2 cellular contexts compared by ENCODE assay signal in genomic region chr12:4540170-4540569, GRCh38.
TF ChIP-seq lines count a peak whose summit lies in the region.

No MANE protein-coding gene starts in this region.

TF ChIP-seq in SK-N-SH, 30 proteins besides CTCF, POLR2A, EP300 and RAD21 (continued from another document):
- TF ChIP-seq, protein P1, sequence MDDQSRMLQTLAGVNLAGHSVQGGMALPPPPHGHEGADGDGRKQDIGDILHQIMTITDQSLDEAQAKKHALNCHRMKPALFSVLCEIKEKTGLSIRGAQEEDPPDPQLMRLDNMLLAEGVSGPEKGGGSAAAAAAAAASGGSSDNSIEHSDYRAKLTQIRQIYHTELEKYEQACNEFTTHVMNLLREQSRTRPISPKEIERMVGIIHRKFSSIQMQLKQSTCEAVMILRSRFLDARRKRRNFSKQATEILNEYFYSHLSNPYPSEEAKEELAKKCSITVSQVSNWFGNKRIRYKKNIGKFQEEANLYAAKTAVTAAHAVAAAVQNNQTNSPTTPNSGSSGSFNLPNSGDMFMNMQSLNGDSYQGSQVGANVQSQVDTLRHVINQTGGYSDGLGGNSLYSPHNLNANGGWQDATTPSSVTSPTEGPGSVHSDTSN (IDR thresholded peaks at IDR 0.05) = no peak
- TF ChIP-seq TCF12 (IDR thresholded peaks at IDR 0.05) = no peak
- TF ChIP-seq RCOR1 (IDR thresholded peaks at IDR 0.05; ENCODE audit: low read length) = no peak
- TF ChIP-seq, protein P2, sequence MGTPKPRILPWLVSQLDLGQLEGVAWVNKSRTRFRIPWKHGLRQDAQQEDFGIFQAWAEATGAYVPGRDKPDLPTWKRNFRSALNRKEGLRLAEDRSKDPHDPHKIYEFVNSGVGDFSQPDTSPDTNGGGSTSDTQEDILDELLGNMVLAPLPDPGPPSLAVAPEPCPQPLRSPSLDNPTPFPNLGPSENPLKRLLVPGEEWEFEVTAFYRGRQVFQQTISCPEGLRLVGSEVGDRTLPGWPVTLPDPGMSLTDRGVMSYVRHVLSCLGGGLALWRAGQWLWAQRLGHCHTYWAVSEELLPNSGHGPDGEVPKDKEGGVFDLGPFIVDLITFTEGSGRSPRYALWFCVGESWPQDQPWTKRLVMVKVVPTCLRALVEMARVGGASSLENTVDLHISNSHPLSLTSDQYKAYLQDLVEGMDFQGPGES (IDR thresholded peaks at IDR 0.05; ENCODE audit: low read depth, low read length) = no peak
- TF ChIP-seq, protein P3, sequence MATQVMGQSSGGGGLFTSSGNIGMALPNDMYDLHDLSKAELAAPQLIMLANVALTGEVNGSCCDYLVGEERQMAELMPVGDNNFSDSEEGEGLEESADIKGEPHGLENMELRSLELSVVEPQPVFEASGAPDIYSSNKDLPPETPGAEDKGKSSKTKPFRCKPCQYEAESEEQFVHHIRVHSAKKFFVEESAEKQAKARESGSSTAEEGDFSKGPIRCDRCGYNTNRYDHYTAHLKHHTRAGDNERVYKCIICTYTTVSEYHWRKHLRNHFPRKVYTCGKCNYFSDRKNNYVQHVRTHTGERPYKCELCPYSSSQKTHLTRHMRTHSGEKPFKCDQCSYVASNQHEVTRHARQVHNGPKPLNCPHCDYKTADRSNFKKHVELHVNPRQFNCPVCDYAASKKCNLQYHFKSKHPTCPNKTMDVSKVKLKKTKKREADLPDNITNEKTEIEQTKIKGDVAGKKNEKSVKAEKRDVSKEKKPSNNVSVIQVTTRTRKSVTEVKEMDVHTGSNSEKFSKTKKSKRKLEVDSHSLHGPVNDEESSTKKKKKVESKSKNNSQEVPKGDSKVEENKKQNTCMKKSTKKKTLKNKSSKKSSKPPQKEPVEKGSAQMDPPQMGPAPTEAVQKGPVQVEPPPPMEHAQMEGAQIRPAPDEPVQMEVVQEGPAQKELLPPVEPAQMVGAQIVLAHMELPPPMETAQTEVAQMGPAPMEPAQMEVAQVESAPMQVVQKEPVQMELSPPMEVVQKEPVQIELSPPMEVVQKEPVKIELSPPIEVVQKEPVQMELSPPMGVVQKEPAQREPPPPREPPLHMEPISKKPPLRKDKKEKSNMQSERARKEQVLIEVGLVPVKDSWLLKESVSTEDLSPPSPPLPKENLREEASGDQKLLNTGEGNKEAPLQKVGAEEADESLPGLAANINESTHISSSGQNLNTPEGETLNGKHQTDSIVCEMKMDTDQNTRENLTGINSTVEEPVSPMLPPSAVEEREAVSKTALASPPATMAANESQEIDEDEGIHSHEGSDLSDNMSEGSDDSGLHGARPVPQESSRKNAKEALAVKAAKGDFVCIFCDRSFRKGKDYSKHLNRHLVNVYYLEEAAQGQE (IDR thresholded peaks at IDR 0.05; ENCODE audit: low read depth, low read length) = no peak
- no peak for TF ChIP-seq FOSL2 (IDR thresholded peaks at IDR 0.05; ENCODE audit: borderline replicate concordance, low read depth)
- TF ChIP-seq, protein P4, sequence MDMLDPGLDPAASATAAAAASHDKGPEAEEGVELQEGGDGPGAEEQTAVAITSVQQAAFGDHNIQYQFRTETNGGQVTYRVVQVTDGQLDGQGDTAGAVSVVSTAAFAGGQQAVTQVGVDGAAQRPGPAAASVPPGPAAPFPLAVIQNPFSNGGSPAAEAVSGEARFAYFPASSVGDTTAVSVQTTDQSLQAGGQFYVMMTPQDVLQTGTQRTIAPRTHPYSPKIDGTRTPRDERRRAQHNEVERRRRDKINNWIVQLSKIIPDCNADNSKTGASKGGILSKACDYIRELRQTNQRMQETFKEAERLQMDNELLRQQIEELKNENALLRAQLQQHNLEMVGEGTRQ (IDR thresholded peaks at IDR 0.05; ENCODE audit: borderline replicate concordance, low read depth, low read length) = no peak

TF ChIP-seq in SK-N-SH treated with all-trans-retinoic acid at 6 μM for 48 hours, 23 proteins besides CTCF, POLR2A, EP300 and RAD21 (continued from another document):
- TF ChIP-seq, protein P5, sequence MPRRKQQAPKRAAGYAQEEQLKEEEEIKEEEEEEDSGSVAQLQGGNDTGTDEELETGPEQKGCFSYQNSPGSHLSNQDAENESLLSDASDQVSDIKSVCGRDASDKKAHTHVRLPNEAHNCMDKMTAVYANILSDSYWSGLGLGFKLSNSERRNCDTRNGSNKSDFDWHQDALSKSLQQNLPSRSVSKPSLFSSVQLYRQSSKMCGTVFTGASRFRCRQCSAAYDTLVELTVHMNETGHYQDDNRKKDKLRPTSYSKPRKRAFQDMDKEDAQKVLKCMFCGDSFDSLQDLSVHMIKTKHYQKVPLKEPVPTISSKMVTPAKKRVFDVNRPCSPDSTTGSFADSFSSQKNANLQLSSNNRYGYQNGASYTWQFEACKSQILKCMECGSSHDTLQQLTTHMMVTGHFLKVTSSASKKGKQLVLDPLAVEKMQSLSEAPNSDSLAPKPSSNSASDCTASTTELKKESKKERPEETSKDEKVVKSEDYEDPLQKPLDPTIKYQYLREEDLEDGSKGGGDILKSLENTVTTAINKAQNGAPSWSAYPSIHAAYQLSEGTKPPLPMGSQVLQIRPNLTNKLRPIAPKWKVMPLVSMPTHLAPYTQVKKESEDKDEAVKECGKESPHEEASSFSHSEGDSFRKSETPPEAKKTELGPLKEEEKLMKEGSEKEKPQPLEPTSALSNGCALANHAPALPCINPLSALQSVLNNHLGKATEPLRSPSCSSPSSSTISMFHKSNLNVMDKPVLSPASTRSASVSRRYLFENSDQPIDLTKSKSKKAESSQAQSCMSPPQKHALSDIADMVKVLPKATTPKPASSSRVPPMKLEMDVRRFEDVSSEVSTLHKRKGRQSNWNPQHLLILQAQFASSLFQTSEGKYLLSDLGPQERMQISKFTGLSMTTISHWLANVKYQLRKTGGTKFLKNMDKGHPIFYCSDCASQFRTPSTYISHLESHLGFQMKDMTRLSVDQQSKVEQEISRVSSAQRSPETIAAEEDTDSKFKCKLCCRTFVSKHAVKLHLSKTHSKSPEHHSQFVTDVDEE (CRISPR knock-in tag; IDR thresholded peaks at IDR 0.05) = no peak
TF ChIP-seq in SK-N-SH treated with all-trans-retinoic acid at 6 μM for 48 hours: peak in this region for 0.
